24 cellular contexts compared by ENCODE assay signal in the genomic region with DNA sequence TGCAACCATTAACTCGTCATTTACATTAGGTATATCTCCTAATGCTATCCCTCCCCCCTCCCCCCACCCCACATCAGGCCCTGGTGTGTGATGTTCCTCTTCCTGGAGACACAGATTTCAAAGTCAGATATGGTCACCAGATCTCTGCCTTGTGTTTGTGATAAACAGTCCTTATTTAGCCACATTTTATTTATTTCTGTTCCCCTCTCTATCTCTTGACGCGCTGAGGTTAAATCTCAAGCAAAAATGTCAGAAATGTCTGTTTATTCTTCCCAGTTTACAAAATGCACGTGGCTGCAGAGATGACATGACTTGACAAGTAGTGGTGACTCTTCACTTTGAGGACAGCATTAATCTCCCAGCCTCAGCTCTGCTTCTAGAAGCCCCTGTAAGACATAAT. TPM values are rescaled to one million over a fixed set of nuclear protein-coding genes. Genes with fewer than 3 reads are reported as not detected.
DNase-seq lines count a peak whose midpoint lies in the region; ATAC-seq lines count a peak whose summit lies in the region.
"Had no signal": no experiment of that assay in that cellular context is flagged by ENCODE, and none has a peak within 500 bp of the region (broad histone marks: within the 10 kb centered on the region; RNA-seq: fewer than 3 reads in every experiment).

No MANE protein-coding gene starts in this region.

- no peak overlapping the region for H3K27ac Mint-ChIP-seq in stimulated activated naive CD8-positive, alpha-beta T cell treated with anti-CD3 and anti-CD28 coated beads, Interleukin-15, Interleukin-2, amounts not matched to agents 100 ng/mL and 50 ng/mL, for 24 hours
- peak overlapping the region; percentile 52 for H3K27ac Mint-ChIP-seq in dendritic cell treated with granulocyte-macrophage colony-stimulating factor and Interleukin-4, amounts not matched to agents 40 ng/mL and 50 ng/mL, for 4 days
- peak overlapping the region; percentile 87 for H3K27ac Mint-ChIP-seq in stimulated activated effector memory CD8-positive, alpha-beta T cell treated with anti-CD3 and anti-CD28 coated beads, Interleukin-12 subunit alpha, Interleukin-12 subunit beta, amount 100 ng/mL, for 72 hours
- H3K27ac Mint-ChIP-seq: activated T-helper 1 cell treated with anti-CD3 and anti-CD28 coated beads, Interleukin-12 subunit alpha, Interleukin-12 subunit beta, Interleukin-2, Interleukin-4 antibody, amounts not matched to agents 30 ng/mL and 10 ng/mL and 1 ng/mL, durations not matched to agents 14 hours and 24 hours and 36 hours had no signal

- H3K27me3 Mint-ChIP-seq in stimulated activated naive CD8-positive, alpha-beta T cell treated with anti-CD3 and anti-CD28 coated beads, Interleukin-15, Interleukin-2, amounts not matched to agents 100 ng/mL and 50 ng/mL, for 24 hours: no peaks in the 10 kb centered on the region
- no peaks in the 10 kb centered on the region for H3K27me3 Mint-ChIP-seq in dendritic cell treated with granulocyte-macrophage colony-stimulating factor and Interleukin-4, amounts not matched to agents 40 ng/mL and 50 ng/mL, for 4 days
- H3K27me3 Mint-ChIP-seq: stimulated activated naive CD8-positive, alpha-beta T cell treated with anti-CD3 and anti-CD28 coated beads, Interleukin-15, amount 100 ng/mL, for 72 hours had no signal

- peak overlapping the region; percentile 27 for H3K4me3 Mint-ChIP-seq in stimulated activated naive CD8-positive, alpha-beta T cell treated with anti-CD3 and anti-CD28 coated beads, Interleukin-15, Interleukin-2, amounts not matched to agents 100 ng/mL and 50 ng/mL, for 24 hours
- no peak overlapping the region for H3K4me3 Mint-ChIP-seq in dendritic cell treated with granulocyte-macrophage colony-stimulating factor and Interleukin-4, amounts not matched to agents 40 ng/mL and 50 ng/mL, for 4 days
- no peak overlapping the region for H3K4me3 Mint-ChIP-seq in stimulated activated effector memory CD8-positive, alpha-beta T cell treated with anti-CD3 and anti-CD28 coated beads, Interleukin-12 subunit alpha, Interleukin-12 subunit beta, amount 100 ng/mL, for 72 hours
- H3K4me3 Mint-ChIP-seq: activated T-helper 1 cell treated with anti-CD3 and anti-CD28 coated beads, Interleukin-12 subunit alpha, Interleukin-12 subunit beta, Interleukin-2, Interleukin-4 antibody, amounts not matched to agents 30 ng/mL and 10 ng/mL and 1 ng/mL, durations not matched to agents 14 hours and 24 hours and 36 hours had no signal

- no peak for DNase-seq in stimulated activated naive CD8-positive, alpha-beta T cell treated with anti-CD3 and anti-CD28 coated beads, Interleukin-15, Interleukin-2, amounts not matched to agents 100 U/mL and 50 U/mL, for 24 hours
- DNase-seq in OCI-M1 (lab: John Stamatoyannopoulos, UW): peak; percentile 34
- no peak for DNase-seq in stimulated activated effector memory CD8-positive, alpha-beta T cell treated with anti-CD3 and anti-CD28 coated beads, Interleukin-12 subunit alpha, Interleukin-12 subunit beta, amount 100 ng/mL, for 72 hours (ENCODE audit: low spot score in 2 of 2)
- DNase-seq in A172 (ENCODE audit: low spot score): no peak
- no peak for DNase-seq in caudate nucleus (lab: John Stamatoyannopoulos, UW)
- no peak for DNase-seq in activated gamma-delta T cell (lab: John Stamatoyannopoulos, UW)
- DNase-seq: adrenal gland, brain microvascular endothelial cell, GOT3, kidney, lower lobe of right lung, NCI-H1417 treated with DMSO at 0.1 percent for 48 hours, NCI-H2107, NCI-H446 treated with DMSO at 0.1 percent for 48 hours, nucleus accumbens, SJCRH30, spleen, tibial artery had no signal

- H3K27ac ChIP-seq in caudate nucleus (ENCODE audit: low read depth, low read length): no peak overlapping the region
- H3K27ac ChIP-seq: adrenal gland, brain microvascular endothelial cell, coronary artery, lower lobe of right lung, SJCRH30, tibial artery had no signal

- H3K36me3 Mint-ChIP-seq in stimulated activated naive CD8-positive, alpha-beta T cell treated with anti-CD3 and anti-CD28 coated beads, Interleukin-15, Interleukin-2, amounts not matched to agents 100 ng/mL and 50 ng/mL, for 24 hours (ENCODE audit: low read depth): no peaks in the 10 kb centered on the region
- no peaks in the 10 kb centered on the region for H3K36me3 Mint-ChIP-seq in dendritic cell treated with granulocyte-macrophage colony-stimulating factor and Interleukin-4, amounts not matched to agents 40 ng/mL and 50 ng/mL, for 4 days (ENCODE audit: low read depth)
- no peaks in the 10 kb centered on the region for H3K36me3 Mint-ChIP-seq in stimulated activated effector memory CD8-positive, alpha-beta T cell treated with anti-CD3 and anti-CD28 coated beads, Interleukin-12 subunit alpha, Interleukin-12 subunit beta, amount 100 ng/mL, for 72 hours

- intact Hi-C loops in dendritic cell treated with granulocyte-macrophage colony-stimulating factor and Interleukin-4, amounts not matched to agents 40 ng/mL and 50 ng/mL, for 4 days (cut with micrococcal nuclease): loop anchor here (5.0 kb wide), 1 partner anchor 42 kb away; no protein-coding TSS in a partner anchor

- ATAC-seq in stimulated activated naive CD8-positive, alpha-beta T cell treated with anti-CD3 and anti-CD28 coated beads, Interleukin-15, Interleukin-2, amounts not matched to agents 100 U/mL and 50 U/mL, for 24 hours: no peak
- ATAC-seq in stimulated activated effector memory CD8-positive, alpha-beta T cell treated with anti-CD3 and anti-CD28 coated beads, Interleukin-12 subunit alpha, Interleukin-12 subunit beta, amount 100 ng/mL, for 72 hours: no peak
- ATAC-seq: lower lobe of right lung, Panc1 had no signal

- peaks cover 37% of the 10 kb centered on the region for H3K4me1 Mint-ChIP-seq in stimulated activated naive CD8-positive, alpha-beta T cell treated with anti-CD3 and anti-CD28 coated beads, Interleukin-15, Interleukin-2, amounts not matched to agents 100 ng/mL and 50 ng/mL, for 24 hours (ENCODE audit: low read depth)
- peaks cover 43% of the 10 kb centered on the region for H3K4me1 Mint-ChIP-seq in dendritic cell treated with granulocyte-macrophage colony-stimulating factor and Interleukin-4, amounts not matched to agents 40 ng/mL and 50 ng/mL, for 4 days (ENCODE audit: low read depth)
- H3K4me1 Mint-ChIP-seq in stimulated activated effector memory CD8-positive, alpha-beta T cell treated with anti-CD3 and anti-CD28 coated beads, Interleukin-12 subunit alpha, Interleukin-12 subunit beta, amount 100 ng/mL, for 72 hours: peaks cover 18% of the 10 kb centered on the region

- no peaks in the 10 kb centered on the region for H3K9me3 Mint-ChIP-seq in stimulated activated naive CD8-positive, alpha-beta T cell treated with anti-CD3 and anti-CD28 coated beads, Interleukin-15, Interleukin-2, amounts not matched to agents 100 ng/mL and 50 ng/mL, for 24 hours
- no peaks in the 10 kb centered on the region for H3K9me3 Mint-ChIP-seq in dendritic cell treated with granulocyte-macrophage colony-stimulating factor and Interleukin-4, amounts not matched to agents 40 ng/mL and 50 ng/mL, for 4 days
- H3K9me3 Mint-ChIP-seq in stimulated activated effector memory CD8-positive, alpha-beta T cell treated with anti-CD3 and anti-CD28 coated beads, Interleukin-12 subunit alpha, Interleukin-12 subunit beta, amount 100 ng/mL, for 72 hours: no peaks in the 10 kb centered on the region
- H3K9me3 Mint-ChIP-seq: activated T-helper 1 cell treated with anti-CD3 and anti-CD28 coated beads, Interleukin-12 subunit alpha, Interleukin-12 subunit beta, Interleukin-2, Interleukin-4 antibody, amounts not matched to agents 30 ng/mL and 10 ng/mL and 1 ng/mL, durations not matched to agents 14 hours and 24 hours and 36 hours; stimulated activated naive CD8-positive, alpha-beta T cell treated with anti-CD3 and anti-CD28 coated beads, Interleukin-15, amount 100 ng/mL, for 72 hours had no signal

RNA-seq across cellular contexts. Expression of a gene that starts 11.5 kb away (rescaled TPM):
- total RNA-seq in A172 (2014; rRNA removed; shearing (Covaris generic)): 21.4 and 23.0 TPM in 2 replicates
